Comparison of ENCODE assay signal across 15 cellular contexts in genomic region chr6:5906340-5906670, GRCh38.
DNase-seq lines count a peak whose midpoint lies in the region; ATAC-seq and TF ChIP-seq lines count a peak whose summit lies in the region.
"Had no signal": no experiment of that assay in that cellular context is flagged by ENCODE, and none has a peak within 500 bp of the region (broad histone marks: within the 10 kb centered on the region; RNA-seq: fewer than 3 reads in every experiment).

No MANE protein-coding gene starts in this region.

- 84 to 85% methylated on average over 1 of the region's 1 CpG for WGBS in heart right ventricle, 2 donors

- no peaks in the 10 kb centered on the region for H3K36me3 ChIP-seq in heart right ventricle
- no peaks in the 10 kb centered on the region for H3K36me3 ChIP-seq in gastrocnemius medialis

- intact Hi-C loops in left ventricle myocardium superior (cut with micrococcal nuclease) (no loop called here), heart right ventricle (cut with DNase I) (no loop called here), gastrocnemius medialis (cut with DNase I; ENCODE audit: low total_unique reads) (no loop called here)

- DNase-seq in left ventricle myocardium superior, result no peak
- no peak for DNase-seq in heart right ventricle
- peak; percentile 16 for DNase-seq in fibroblast of peridontal ligament (ENCODE audit: extremely low read depth)
- no peak for DNase-seq in gastrocnemius medialis
- DNase-seq in SK-N-DZ (ENCODE audit: low spot score), result no peak
- DNase-seq in midbrain (lab: John Stamatoyannopoulos, UW), result no peak
- DNase-seq: DND-41, Karpas-422, MM.1S, NCI-H1092 treated with DMSO at 0.1 percent for 48 hours, NCI-H2227 treated with DMSO at 0.1 percent for 48 hours, NCI-H524 had no signal

- H3K9me3 ChIP-seq in heart right ventricle, result no peaks in the 10 kb centered on the region
- no peaks in the 10 kb centered on the region for H3K9me3 ChIP-seq in gastrocnemius medialis

- no peak overlapping the region for H3K4me3 ChIP-seq in heart right ventricle
- no peak overlapping the region for H3K4me3 ChIP-seq in gastrocnemius medialis

- peak; percentile 31 for ATAC-seq in left ventricle myocardium superior
- no peak for ATAC-seq in heart right ventricle
- ATAC-seq in gastrocnemius medialis, result no peak
- ATAC-seq in GM18858 (IDR thresholded peaks at IDR 0.05; ENCODE audit: unreplicated experiment), result no peak
- ATAC-seq in GM21723 (IDR thresholded peaks at IDR 0.05; ENCODE audit: unreplicated experiment), result no peak

- in situ Hi-C loops in gastrocnemius medialis (cut with MboI; ENCODE audit: low sequenced_read_pairs in 4 of 4), result no loop called here

- H3K27ac ChIP-seq in heart right ventricle, result no peak overlapping the region
- peak overlapping the region in 3 of 4 donors; percentile 20 to 60 (median 57) for H3K27ac ChIP-seq in gastrocnemius medialis
- H3K27ac ChIP-seq: 22Rv1 had no signal

- TF ChIP-seq POLR2A in gastrocnemius medialis (IDR thresholded peaks at IDR 0.05), result no peak

- no peaks in the 10 kb centered on the region for H3K27me3 ChIP-seq in heart right ventricle
- H3K27me3 ChIP-seq in gastrocnemius medialis, result no peaks in the 10 kb centered on the region

- peaks cover 0 to 20% (median 14%) of the 10 kb centered on the region in 9 donors for H3K4me1 ChIP-seq in heart right ventricle
- peaks cover 3 to 14% of the 10 kb centered on the region in 2 donors for H3K4me1 ChIP-seq in gastrocnemius medialis

- no peak for TF ChIP-seq CTCF in heart right ventricle (IDR thresholded peaks at IDR 0.05)
- TF ChIP-seq CTCF in gastrocnemius medialis (IDR thresholded peaks at IDR 0.05 in 4 of 5, conservative IDR thresholded peaks at IDR 0.05 in 1 of 5), result no peak

Comparison
In these comparisons a context has a peak if more than half of its experiments do, and no peak if none do; other contexts are left out.
1. H3K27ac ChIP-seq: peak in gastrocnemius medialis (3 of 4); none in heart right ventricle (0 of 10).